Comparison of ENCODE assay signal across 10 cellular contexts in genomic region chr10:104109908-104110662, GRCh38. TPM values are rescaled to one million over a fixed set of nuclear protein-coding genes. Genes with fewer than 3 reads are reported as not detected.
A peak's percentile ranks its signal among the peaks of the same experiment; 100 is the strongest.
DNase-seq lines count a peak whose midpoint lies in the region; ATAC-seq, FAIRE-seq and TF ChIP-seq lines count a peak whose summit lies in the region.
"Had no signal": no experiment of that assay in that cellular context is flagged by ENCODE, and none has a peak within 500 bp of the region (broad histone marks: within the 10 kb centered on the region; RNA-seq: fewer than 3 reads in every experiment).

No MANE protein-coding gene starts in this region.

- H3K36me3 Mint-ChIP-seq in activated CD8-positive, alpha-beta memory T cell treated with anti-CD3 and anti-CD28 coated beads, Interleukin-2, amount 10 ng/mL, durations not matched to agents 7 days and 5 days, result no peaks in the 10 kb centered on the region
- H3K36me3 Mint-ChIP-seq in astrocyte (ENCODE audit: low read depth, unreplicated experiment), result no peaks in the 10 kb centered on the region
- H3K36me3 Mint-ChIP-seq in stimulated activated effector memory CD8-positive, alpha-beta T cell treated with anti-CD3 and anti-CD28 coated beads, Interleukin-12 subunit alpha, Interleukin-12 subunit beta, amount 100 ng/mL, for 72 hours, result no peaks in the 10 kb centered on the region
- H3K36me3 Mint-ChIP-seq: CD4-positive, alpha-beta memory T cell had no signal

- H3K4me3 ChIP-seq in astrocyte (ENCODE audit: insufficient read depth, low read depth, low read length) (no peak overlapping the region), tibial artery (no peak overlapping the region)
- H3K4me3 ChIP-seq: uterus had no signal

- no peak overlapping the region for H3K4me3 Mint-ChIP-seq in activated CD8-positive, alpha-beta memory T cell treated with anti-CD3 and anti-CD28 coated beads, Interleukin-2, amount 10 ng/mL, durations not matched to agents 7 days and 5 days
- no peak overlapping the region for H3K4me3 Mint-ChIP-seq in astrocyte (ENCODE audit: unreplicated experiment)
- no peak overlapping the region for H3K4me3 Mint-ChIP-seq in stimulated activated effector memory CD8-positive, alpha-beta T cell treated with anti-CD3 and anti-CD28 coated beads, Interleukin-12 subunit alpha, Interleukin-12 subunit beta, amount 100 ng/mL, for 72 hours
- H3K4me3 Mint-ChIP-seq: CD4-positive, alpha-beta memory T cell had no signal

- H3K27me3 ChIP-seq in astrocyte (ENCODE audit: insufficient read depth, low read length) (no peaks in the 10 kb centered on the region), tibial artery (no peaks in the 10 kb centered on the region)
- H3K27me3 ChIP-seq: uterus had no signal

- intact Hi-C loops in tibial artery (cut with DNase I; ENCODE audit: low total_unique reads), result no loop called here

- DNase-seq in activated CD8-positive, alpha-beta memory T cell treated with anti-CD3 and anti-CD28 coated beads, Interleukin-2, amount 10 ng/mL, durations not matched to agents 7 days and 5 days, result no peak
- no peak for DNase-seq in activated CD8-positive, alpha-beta memory T cell treated with anti-CD3 and anti-CD28 coated beads, Interleukin-2, amount 50 U/mL, for 48 hours
- DNase-seq in astrocyte (ENCODE audit: low read depth) (peak; percentile 80), nucleus accumbens (lab: John Stamatoyannopoulos, UW) (no peak), pons (ENCODE audit: low spot score) (no peak), tibial artery (no peak)
- DNase-seq in stimulated activated effector memory CD8-positive, alpha-beta T cell treated with anti-CD3 and anti-CD28 coated beads, Interleukin-12 subunit alpha, Interleukin-12 subunit beta, amount 100 ng/mL, for 72 hours (ENCODE audit: low spot score in 2 of 2), result no peak
- DNase-seq: CD4-positive, alpha-beta memory T cell; uterus had no signal

- TF ChIP-seq CTCF in astrocyte (IDR thresholded peaks at IDR 0.05; ENCODE audit: insufficient read depth, low read depth, low read length) (no peak), tibial artery (IDR thresholded peaks at IDR 0.05) (no peak)

- no peaks in the 10 kb centered on the region for H3K9me3 Mint-ChIP-seq in activated CD8-positive, alpha-beta memory T cell treated with anti-CD3 and anti-CD28 coated beads, Interleukin-2, amount 10 ng/mL, durations not matched to agents 7 days and 5 days (ENCODE audit: low read depth)
- no peaks in the 10 kb centered on the region for H3K9me3 Mint-ChIP-seq in astrocyte (ENCODE audit: unreplicated experiment)
- no peaks in the 10 kb centered on the region for H3K9me3 Mint-ChIP-seq in stimulated activated effector memory CD8-positive, alpha-beta T cell treated with anti-CD3 and anti-CD28 coated beads, Interleukin-12 subunit alpha, Interleukin-12 subunit beta, amount 100 ng/mL, for 72 hours
- H3K9me3 Mint-ChIP-seq: CD4-positive, alpha-beta memory T cell had no signal

- H3K79me2 ChIP-seq in astrocyte (ENCODE audit: insufficient read depth, low read length), result no peaks in the 10 kb centered on the region

- FAIRE-seq in astrocyte (lab: Jason Lieb, UNC), result peak; percentile 100

- H3K4me2 ChIP-seq in astrocyte (ENCODE audit: low read length), result peak overlapping the region; percentile 37

- no peaks in the 10 kb centered on the region for H4K20me1 ChIP-seq in astrocyte (ENCODE audit: insufficient read depth, low read length)

- no peaks in the 10 kb centered on the region for H3K9me3 ChIP-seq in astrocyte (ENCODE audit: insufficient read depth, low read depth, low read length)
- no peaks in the 10 kb centered on the region for H3K9me3 ChIP-seq in tibial artery
- H3K9me3 ChIP-seq: uterus had no signal

- peak; percentile 36 for ATAC-seq in activated CD8-positive, alpha-beta memory T cell treated with anti-CD3 and anti-CD28 coated beads, Interleukin-2, amount 10 ng/mL, durations not matched to agents 7 days and 5 days
- ATAC-seq in HG03064 (IDR thresholded peaks at IDR 0.05; ENCODE audit: low read depth, unreplicated experiment), result peak; percentile 95
- ATAC-seq in stimulated activated effector memory CD8-positive, alpha-beta T cell treated with anti-CD3 and anti-CD28 coated beads, Interleukin-12 subunit alpha, Interleukin-12 subunit beta, amount 100 ng/mL, for 72 hours, result peak; percentile 99

- H3K36me3 ChIP-seq in astrocyte (ENCODE audit: insufficient read depth, low read length), result no peaks in the 10 kb centered on the region
- no peaks in the 10 kb centered on the region for H3K36me3 ChIP-seq in tibial artery
- H3K36me3 ChIP-seq: uterus had no signal

- H3K27ac Mint-ChIP-seq in activated CD8-positive, alpha-beta memory T cell treated with anti-CD3 and anti-CD28 coated beads, Interleukin-2, amount 10 ng/mL, durations not matched to agents 7 days and 5 days, result no peak overlapping the region
- peak overlapping the region; percentile 91 for H3K27ac Mint-ChIP-seq in astrocyte (ENCODE audit: unreplicated experiment)
- no peak overlapping the region for H3K27ac Mint-ChIP-seq in stimulated activated effector memory CD8-positive, alpha-beta T cell treated with anti-CD3 and anti-CD28 coated beads, Interleukin-12 subunit alpha, Interleukin-12 subunit beta, amount 100 ng/mL, for 72 hours
- H3K27ac Mint-ChIP-seq: CD4-positive, alpha-beta memory T cell had no signal

- H3K4me1 Mint-ChIP-seq in activated CD8-positive, alpha-beta memory T cell treated with anti-CD3 and anti-CD28 coated beads, Interleukin-2, amount 10 ng/mL, durations not matched to agents 7 days and 5 days, result peaks cover 9% of the 10 kb centered on the region
- H3K4me1 Mint-ChIP-seq in astrocyte (ENCODE audit: low read depth, unreplicated experiment), result peaks cover 13% of the 10 kb centered on the region
- H3K4me1 Mint-ChIP-seq in stimulated activated effector memory CD8-positive, alpha-beta T cell treated with anti-CD3 and anti-CD28 coated beads, Interleukin-12 subunit alpha, Interleukin-12 subunit beta, amount 100 ng/mL, for 72 hours, result peaks cover 7% of the 10 kb centered on the region
- H3K4me1 Mint-ChIP-seq: CD4-positive, alpha-beta memory T cell had no signal

- H3K27ac ChIP-seq in astrocyte (ENCODE audit: low read depth, low read length) (peak overlapping the region; percentile 50), tibial artery (no peak overlapping the region)
- H3K27ac ChIP-seq: uterus had no signal

- H3K27me3 Mint-ChIP-seq in activated CD8-positive, alpha-beta memory T cell treated with anti-CD3 and anti-CD28 coated beads, Interleukin-2, amount 10 ng/mL, durations not matched to agents 7 days and 5 days, result peaks cover 14% of the 10 kb centered on the region
- no peaks in the 10 kb centered on the region for H3K27me3 Mint-ChIP-seq in astrocyte (ENCODE audit: low read depth, unreplicated experiment)

- CTCF ChIA-PET in activated CD8-positive, alpha-beta memory T cell treated with anti-CD3 and anti-CD28 coated beads, Interleukin-2, amount 10 ng/mL, durations not matched to agents 7 days and 5 days (lab: Charles Lee), result interaction anchor here (1.9 kb wide), 1 partner anchor 11 kb away, joined by 6 read pairs; the partner anchor contains the start of gene SFR1

- no peak overlapping the region for H3K9ac ChIP-seq in astrocyte (ENCODE audit: low read length)

- no peak overlapping the region for H2AFZ ChIP-seq in astrocyte (ENCODE audit: low read depth, low read length)

- H3K4me1 ChIP-seq in astrocyte (ENCODE audit: insufficient read depth, low read length) (no peaks in the 10 kb centered on the region), tibial artery (no peaks in the 10 kb centered on the region)
- H3K4me1 ChIP-seq: uterus had no signal

RNA-seq across cellular contexts. Expression of gene SFR1, which starts 11.9 kb away (rescaled TPM):
- 10 to 100 TPM; 14.9 to 17.4 TPM for total RNA-seq in activated CD8-positive, alpha-beta memory T cell treated with anti-CD3 and anti-CD28 coated beads, Interleukin-2, amount 10 ng/mL, durations not matched to agents 7 days and 5 days
- total RNA-seq in astrocyte, result 3.6 and 4.4 TPM in 2 replicates

RNA-seq across cellular contexts. Expression of gene COL17A1, which starts 24.4 kb away (rescaled TPM):
- total RNA-seq in activated CD8-positive, alpha-beta memory T cell treated with anti-CD3 and anti-CD28 coated beads, Interleukin-2, amount 10 ng/mL, durations not matched to agents 7 days and 5 days, result not detected
- 2.6 and 10.1 TPM in 2 replicates for total RNA-seq in astrocyte
- total RNA-seq: CD4-positive, alpha-beta memory T cell had no signal

Comparison
In these comparisons a context has a peak if more than half of its experiments do, and no peak if none do; other contexts are left out.
1. ATAC-seq: peak in every context shown above with its lines; median percentile 99 in stimulated activated effector memory CD8-positive, alpha-beta T cell treated with anti-CD3 and anti-CD28 coated beads, Interleukin-12 subunit alpha, Interleukin-12 subunit beta, amount 100 ng/mL, for 72 hours; 95 in HG03064; 36 in activated CD8-positive, alpha-beta memory T cell treated with anti-CD3 and anti-CD28 coated beads, Interleukin-2, amount 10 ng/mL, durations not matched to agents 7 days and 5 days.